Comparison of ENCODE assay signal across 1 cellular context in genomic region chr4:153083447-153083921, GRCh38.
TF ChIP-seq lines count a peak whose summit lies in the region.

No MANE protein-coding gene starts in this region.

TF ChIP-seq in HepG2, 621 proteins besides CTCF, POLR2A, EP300 and RAD21 (continued from another document and continues in another):
- TF ChIP-seq STAG1 (CRISPR knock-in tag; IDR thresholded peaks at IDR 0.05) = peak; percentile 72
- 0 out of 4 replicates have a peak, but pooled peaks of 1 of the 2 experiments have one; percentile 17 for TF ChIP-seq KLF16 (CRISPR knock-in tag; IDR thresholded peaks at IDR 0.05)
- TF ChIP-seq TFDP1 (CRISPR knock-in tag; IDR thresholded peaks at IDR 0.05; ENCODE audit: borderline replicate concordance) = no peak
- no peak for TF ChIP-seq ATF3 (CRISPR knock-in tag; IDR thresholded peaks at IDR 0.05)
- TF ChIP-seq CREM (IDR thresholded peaks at IDR 0.05) = no peak
- TF ChIP-seq CREM (CRISPR knock-in tag; IDR thresholded peaks at IDR 0.05) = no peak
- no peak for TF ChIP-seq ZBTB14 (CRISPR knock-in tag; IDR thresholded peaks at IDR 0.05)
- TF ChIP-seq ZNF296 (CRISPR knock-in tag; conservative IDR thresholded peaks at IDR 0.05) = no peak
- TF ChIP-seq CEBPZ (IDR thresholded peaks at IDR 0.05; ENCODE audit: low read length) = no peak
- TF ChIP-seq ZNF282 (IDR thresholded peaks at IDR 0.05; ENCODE audit: partially characterized antibody) = no peak
- TF ChIP-seq KAT8 (CRISPR knock-in tag; IDR thresholded peaks at IDR 0.05) = peak; percentile 61
- no peak for TF ChIP-seq REST (IDR thresholded peaks at IDR 0.05; ENCODE audit: borderline replicate concordance in 1 of 2, low read depth in 1 of 2, low read length in 2 of 2)
- TF ChIP-seq DNMT3B (CRISPR knock-in tag; conservative IDR thresholded peaks at IDR 0.05) = no peak
- no peak for TF ChIP-seq FOSL2 (CRISPR knock-in tag; IDR thresholded peaks at IDR 0.05)
- no peak for TF ChIP-seq ZNF670 (CRISPR knock-in tag; IDR thresholded peaks at IDR 0.05; ENCODE audit: borderline replicate concordance)
- TF ChIP-seq SATB2 (CRISPR knock-in tag; IDR thresholded peaks at IDR 0.05) = no peak
- TF ChIP-seq PLRG1 (conservative IDR thresholded peaks at IDR 0.05) = no peak
- 0 out of 2 replicates have a peak, but pooled peaks have one; percentile 21 for TF ChIP-seq SOX5 (CRISPR knock-in tag; IDR thresholded peaks at IDR 0.05; ENCODE audit: borderline replicate concordance)
- 0 out of 2 replicates have a peak, but pooled peaks have one; percentile 22 for TF ChIP-seq KMT2B (CRISPR knock-in tag; IDR thresholded peaks at IDR 0.05)
- TF ChIP-seq ETV5 (CRISPR knock-in tag; IDR thresholded peaks at IDR 0.05; ENCODE audit: borderline replicate concordance) = peak; percentile 42; the same call in 1 of the 2 replicates
- no peak for TF ChIP-seq MED13 (CRISPR knock-in tag; IDR thresholded peaks at IDR 0.05)
- TF ChIP-seq CBX1 (IDR thresholded peaks at IDR 0.05; ENCODE audit: low read depth) = no peak
- TF ChIP-seq BRD4 (CRISPR knock-in tag; IDR thresholded peaks at IDR 0.05) = no peak
- TF ChIP-seq YEATS2 (CRISPR knock-in tag; IDR thresholded peaks at IDR 0.05; ENCODE audit: borderline replicate concordance) = no peak
- no peak for TF ChIP-seq ZNF841 (CRISPR knock-in tag; IDR thresholded peaks at IDR 0.05; ENCODE audit: borderline replicate concordance)
- 0 out of 2 replicates have a peak, but pooled peaks have one; percentile 21 for TF ChIP-seq FOXA3 (CRISPR knock-in tag; IDR thresholded peaks at IDR 0.05)
- no peak for TF ChIP-seq PHB2 (IDR thresholded peaks at IDR 0.05; ENCODE audit: partially characterized antibody)
- TF ChIP-seq CHCHD3 (CRISPR knock-in tag; IDR thresholded peaks at IDR 0.05) = no peak
- TF ChIP-seq TBX2 (CRISPR knock-in tag; IDR thresholded peaks at IDR 0.05; ENCODE audit: borderline replicate concordance) = no peak
- no peak for TF ChIP-seq MEF2D (CRISPR knock-in tag; IDR thresholded peaks at IDR 0.05)
- TF ChIP-seq TEAD3 (CRISPR knock-in tag; optimal IDR thresholded peaks at IDR 0.05; ENCODE audit: borderline replicate concordance) = peak; percentile 24
- no peak for TF ChIP-seq SAFB2 (CRISPR knock-in tag; IDR thresholded peaks at IDR 0.05; ENCODE audit: borderline replicate concordance, low read depth)
- no peak for TF ChIP-seq ZNF674 (CRISPR knock-in tag; IDR thresholded peaks at IDR 0.05; ENCODE audit: low read depth)
- TF ChIP-seq XRCC5 (optimal IDR thresholded peaks at IDR 0.05; ENCODE audit: low read length) = peak; percentile 57
- no peak for TF ChIP-seq SMYD3 (CRISPR knock-in tag; IDR thresholded peaks at IDR 0.05)
- TF ChIP-seq ZNF33B (CRISPR knock-in tag; IDR thresholded peaks at IDR 0.05) = no peak
- no peak for TF ChIP-seq ZNF577 (CRISPR knock-in tag; IDR thresholded peaks at IDR 0.05; ENCODE audit: borderline replicate concordance, low read depth)
- no peak for TF ChIP-seq THRA (CRISPR knock-in tag; IDR thresholded peaks at IDR 0.05; ENCODE audit: borderline replicate concordance)
- no peak for TF ChIP-seq MLXIP (CRISPR knock-in tag; IDR thresholded peaks at IDR 0.05; ENCODE audit: borderline replicate concordance)
- TF ChIP-seq NCOA2 (CRISPR knock-in tag; IDR thresholded peaks at IDR 0.05) = no peak
- TF ChIP-seq SOX6 (IDR thresholded peaks at IDR 0.05) = no peak
- 0 out of 2 replicates have a peak, but pooled peaks have one; percentile 11 for TF ChIP-seq SOX6 (CRISPR knock-in tag; IDR thresholded peaks at IDR 0.05)
- no peak for TF ChIP-seq ESRRA (CRISPR knock-in tag; IDR thresholded peaks at IDR 0.05; ENCODE audit: low read depth)
- TF ChIP-seq HIVEP1 (CRISPR knock-in tag; IDR thresholded peaks at IDR 0.05) = no peak
- TF ChIP-seq ZNF234 (CRISPR knock-in tag; conservative IDR thresholded peaks at IDR 0.05) = no peak
- TF ChIP-seq ZNF292 (CRISPR knock-in tag; IDR thresholded peaks at IDR 0.05; ENCODE audit: borderline replicate concordance, low read depth) = no peak
- TF ChIP-seq MAZ (IDR thresholded peaks at IDR 0.05; ENCODE audit: borderline replicate concordance, low read depth, low read length) = no peak
- 0 out of 2 replicates have a peak, but pooled peaks have one; percentile 30 for TF ChIP-seq MAZ (CRISPR knock-in tag; IDR thresholded peaks at IDR 0.05; ENCODE audit: low read depth)
- TF ChIP-seq ELF3 (CRISPR knock-in tag; IDR thresholded peaks at IDR 0.05) = peak; percentile 45
- no peak for TF ChIP-seq ZNF543 (CRISPR knock-in tag; IDR thresholded peaks at IDR 0.05)
- no peak for TF ChIP-seq ZNF800 (CRISPR knock-in tag; IDR thresholded peaks at IDR 0.05)
- no peak for TF ChIP-seq ZNF136 (CRISPR knock-in tag; IDR thresholded peaks at IDR 0.05; ENCODE audit: low read depth)
- no peak for TF ChIP-seq ZNF784 (CRISPR knock-in tag; IDR thresholded peaks at IDR 0.05; ENCODE audit: borderline replicate concordance)
- no peak for TF ChIP-seq ZNF274 (CRISPR knock-in tag; IDR thresholded peaks at IDR 0.05)
- no peak for TF ChIP-seq EZH2 (conservative IDR thresholded peaks at IDR 0.05; ENCODE audit: low read depth, low read length)
- TF ChIP-seq HOXA3 (CRISPR knock-in tag; IDR thresholded peaks at IDR 0.05) = no peak
- no peak for TF ChIP-seq FOXK1 (CRISPR knock-in tag; IDR thresholded peaks at IDR 0.05; ENCODE audit: borderline replicate concordance, low read depth)
- no peak for TF ChIP-seq TARDBP (CRISPR knock-in tag; IDR thresholded peaks at IDR 0.05)
